12 cellular contexts compared by ENCODE assay signal in genomic region chr1:241240084-241240483, GRCh38.
"Had no signal": no experiment of that assay in that cellular context is flagged by ENCODE, and none has a peak within 500 bp of the region (broad histone marks: within the 10 kb centered on the region; RNA-seq: fewer than 3 reads in every experiment).

No MANE protein-coding gene starts in this region.

- DNase-seq: activated CD4-positive, alpha-beta T cell treated with anti-CD3 and anti-CD28 coated beads, Interleukin-2, amount 10 ng/mL, durations not matched to agents 7 days and 5 days; activated CD4-positive, CD25-positive, alpha-beta regulatory T cell; activated CD8-positive, alpha-beta memory T cell treated with anti-CD3 and anti-CD28 coated beads for 24 hours; activated naive CD4-positive, alpha-beta T cell treated with anti-CD3 and anti-CD28 coated beads for 36 hours; esophagus squamous epithelium; foreskin keratinocyte; islet precursor cell; mucosa of descending colon; natural killer cell; T-helper 17 cell had no signal

- H3K36me3 ChIP-seq: esophagus squamous epithelium had no signal

- H3K4me3 ChIP-seq: esophagus squamous epithelium, mucosa of descending colon, skin epidermis had no signal

- H3K27ac ChIP-seq: esophagus squamous epithelium, foreskin keratinocyte, skin epidermis had no signal

- H3K27me3 ChIP-seq: esophagus squamous epithelium, foreskin keratinocyte had no signal

- ATAC-seq: foreskin keratinocyte, left lobe of liver, mucosa of descending colon, natural killer cell, T-helper 17 cell had no signal

- H3K4me1 ChIP-seq: esophagus squamous epithelium, foreskin keratinocyte had no signal

- H3K9me3 ChIP-seq: esophagus squamous epithelium, mucosa of descending colon had no signal
